22 cellular contexts compared by ENCODE assay signal in genomic region chr1:175172503-175172902, GRCh38.
DNase-seq lines count a peak whose midpoint lies in the region; ATAC-seq lines count a peak whose summit lies in the region.
"Had no signal": no experiment of that assay in that cellular context is flagged by ENCODE, and none has a peak within 500 bp of the region (broad histone marks: within the 10 kb centered on the region; RNA-seq: fewer than 3 reads in every experiment).

No MANE protein-coding gene starts in this region.

- DNase-seq in DMS153 (lab: John Stamatoyannopoulos, UW) (peak; percentile 91), NCI-H128 (lab: John Stamatoyannopoulos, UW; ENCODE audit: unreplicated experiment) (peak; percentile 36), NCI-H446 treated with DMSO at 0.1 percent for 48 hours (lab: John Stamatoyannopoulos, UW) (peak; percentile 70), putamen (ENCODE audit: low spot score) (no peak), NCI-H187 (lab: John Stamatoyannopoulos, UW) (no peak), NK-92 (lab: John Stamatoyannopoulos, UW; ENCODE audit: unreplicated experiment) (no peak)
- DNase-seq in effector memory CD8-positive, alpha-beta T cell: no peak
- DNase-seq: activated CD4-positive, alpha-beta T cell treated with anti-CD3 and anti-CD28 coated beads for 36 hours; activated T-cell treated with anti-CD3 and anti-CD28 coated beads, Interleukin-2, amount 50 U/mL, for 24 hours; Caco-2; effector CD4-positive, alpha-beta T cell; EL; head of caudate nucleus; left colon; mesendoderm; natural killer cell; retina; stimulated activated naive CD4-positive, alpha-beta T cell; T-helper 2 cell; testis had no signal

- H3K27ac Mint-ChIP-seq in effector memory CD8-positive, alpha-beta T cell: peak overlapping the region; percentile 45 to 95
- H3K27ac Mint-ChIP-seq: brain had no signal

- no peaks in the 10 kb centered on the region for H3K9me3 Mint-ChIP-seq in effector memory CD8-positive, alpha-beta T cell
- H3K9me3 Mint-ChIP-seq: activated T-cell treated with anti-CD3 and anti-CD28 coated beads, Interleukin-2, amount 50 U/mL, for 24 hours; brain; natural killer cell had no signal

- H3K4me3 Mint-ChIP-seq in effector memory CD8-positive, alpha-beta T cell: no peak overlapping the region
- H3K4me3 Mint-ChIP-seq: activated CD4-positive, alpha-beta T cell treated with anti-CD3 and anti-CD28 coated beads for 36 hours; activated T-cell treated with anti-CD3 and anti-CD28 coated beads, Interleukin-2, amount 50 U/mL, for 24 hours; brain; natural killer cell had no signal

- no peak for ATAC-seq in effector memory CD8-positive, alpha-beta T cell (replicated peaks)
- no peak for ATAC-seq in HG03025 (IDR thresholded peaks at IDR 0.05; ENCODE audit: low FRiP score, unreplicated experiment)
- ATAC-seq: activated CD4-positive, alpha-beta T cell treated with anti-CD3 and anti-CD28 coated beads for 36 hours; left colon; natural killer cell had no signal

- H3K27me3 Mint-ChIP-seq in effector memory CD8-positive, alpha-beta T cell: no peaks in the 10 kb centered on the region
- H3K27me3 Mint-ChIP-seq: activated CD4-positive, alpha-beta T cell treated with anti-CD3 and anti-CD28 coated beads for 36 hours; activated T-cell treated with anti-CD3 and anti-CD28 coated beads, Interleukin-2, amount 50 U/mL, for 24 hours had no signal

- peaks cover 59 to 79% of the 10 kb centered on the region in 2 donors for H3K4me1 Mint-ChIP-seq in effector memory CD8-positive, alpha-beta T cell (ENCODE audit: low read depth in 2 of 2)
- H3K4me1 Mint-ChIP-seq: brain had no signal

- H3K36me3 Mint-ChIP-seq in effector memory CD8-positive, alpha-beta T cell (ENCODE audit: insufficient read depth): peaks cover 32% of the 10 kb centered on the region
- H3K36me3 Mint-ChIP-seq: brain had no signal

Comparison
In these comparisons a context has a peak if more than half of its experiments do, and no peak if none do; other contexts are left out.
1. DNase-seq: peak in DMS153 (single experiment), NCI-H128 (single experiment) and NCI-H446 treated with DMSO at 0.1 percent for 48 hours (single experiment); none in effector memory CD8-positive, alpha-beta T cell (0 of 3), putamen (single experiment), NCI-H187 (0 of 2) and NK-92 (single experiment).